21 cellular contexts compared by ENCODE assay signal in genomic region chr7:135888740-135889139, GRCh38.
"Had no signal": no experiment of that assay in that cellular context is flagged by ENCODE, and none has a peak within 500 bp of the region (broad histone marks: within the 10 kb centered on the region; RNA-seq: fewer than 3 reads in every experiment).

No MANE protein-coding gene starts in this region.

- H3K4me1 Mint-ChIP-seq: naive thymus-derived CD4-positive, alpha-beta T cell; stimulated activated memory B cell treated with anti-CD40 and anti-IgM and Interleukin-4, amounts not matched to agents 10 μg/mL and 1 μg/mL and 100 μg/mL, for 72 hours had no signal

- DNase-seq: colonic mucosa; dermis blood vessel endothelial cell; endodermal cell; erythroblast; foreskin keratinocyte; head of caudate nucleus; kidney; left cardiac atrium; left ventricle myocardium superior; naive thymus-derived CD4-positive, alpha-beta T cell; nephron progenitor cell; psoas muscle; retina; right lobe of liver; spleen; stimulated activated CD4-positive, alpha-beta T cell treated with anti-CD3 and anti-CD28 coated beads, Interleukin-15, amount 100 ng/mL, for 24 hours; stimulated activated CD4-positive, alpha-beta T cell treated with anti-CD3 and anti-CD28 coated beads, Interleukin-1b, Interleukin-23, amount 100 ng/mL, for 48 hours; stimulated activated CD4-positive, alpha-beta T cell treated with anti-CD3 and anti-CD28 coated beads, Interleukin-4, amount 100 ng/mL, for 24 hours; testis had no signal

- H3K36me3 Mint-ChIP-seq: naive thymus-derived CD4-positive, alpha-beta T cell; stimulated activated memory B cell treated with anti-CD40 and anti-IgM and Interleukin-4, amounts not matched to agents 10 μg/mL and 1 μg/mL and 100 μg/mL, for 72 hours had no signal

- H3K9me3 Mint-ChIP-seq: endodermal cell; stimulated activated memory B cell treated with anti-CD40 and anti-IgM and Interleukin-4, amounts not matched to agents 10 μg/mL and 1 μg/mL and 100 μg/mL, for 72 hours; stimulated activated naive CD8-positive, alpha-beta T cell treated with anti-CD3 and anti-CD28 coated beads, Interleukin-15, Interleukin-2, amounts not matched to agents 100 ng/mL and 50 ng/mL, for 24 hours had no signal

- H3K27me3 Mint-ChIP-seq: stimulated activated memory B cell treated with anti-CD40 and anti-IgM and Interleukin-4, amounts not matched to agents 10 μg/mL and 1 μg/mL and 100 μg/mL, for 72 hours; stimulated activated naive CD8-positive, alpha-beta T cell treated with anti-CD3 and anti-CD28 coated beads, Interleukin-15, Interleukin-2, amounts not matched to agents 100 ng/mL and 50 ng/mL, for 24 hours had no signal

- H3K4me3 Mint-ChIP-seq: endodermal cell; naive thymus-derived CD4-positive, alpha-beta T cell; nephron progenitor cell; stimulated activated memory B cell treated with anti-CD40 and anti-IgM and Interleukin-4, amounts not matched to agents 10 μg/mL and 1 μg/mL and 100 μg/mL, for 72 hours; stimulated activated naive CD8-positive, alpha-beta T cell treated with anti-CD3 and anti-CD28 coated beads, Interleukin-15, Interleukin-2, amounts not matched to agents 100 ng/mL and 50 ng/mL, for 24 hours had no signal

- ATAC-seq: foreskin keratinocyte; left cardiac atrium; left ventricle myocardium superior; naive thymus-derived CD4-positive, alpha-beta T cell; psoas muscle; right lobe of liver; stimulated activated memory B cell treated with anti-CD40 and anti-IgM and Interleukin-4, amounts not matched to agents 10 μg/mL and 1 μg/mL and 100 μg/mL, for 72 hours had no signal

- H3K27ac Mint-ChIP-seq: endodermal cell; naive thymus-derived CD4-positive, alpha-beta T cell; nephron progenitor cell; stimulated activated memory B cell treated with anti-CD40 and anti-IgM and Interleukin-4, amounts not matched to agents 10 μg/mL and 1 μg/mL and 100 μg/mL, for 72 hours; stimulated activated naive CD8-positive, alpha-beta T cell treated with anti-CD3 and anti-CD28 coated beads, Interleukin-15, Interleukin-2, amounts not matched to agents 100 ng/mL and 50 ng/mL, for 24 hours had no signal
